Comparison of ENCODE assay signal across 22 cellular contexts in genomic region chr6:143545165-143545564, GRCh38. TPM values are rescaled to one million over a fixed set of nuclear protein-coding genes. Genes with fewer than 3 reads are reported as not detected.
DNase-seq lines count a peak whose midpoint lies in the region; ATAC-seq and TF ChIP-seq lines count a peak whose summit lies in the region.
"Had no signal": no experiment of that assay in that cellular context is flagged by ENCODE, and none has a peak within 500 bp of the region (broad histone marks: within the 10 kb centered on the region; RNA-seq: fewer than 3 reads in every experiment).

No MANE protein-coding gene starts in this region.

- no peak for DNase-seq in activated CD4-positive, alpha-beta T cell treated with anti-CD3 and anti-CD28 coated beads for 36 hours
- no peak for DNase-seq in activated CD4-positive, alpha-beta T cell treated with anti-CD3 and anti-CD28 coated beads for 4 hours
- DNase-seq in EL (peak; percentile 17), kidney tubule cell (ENCODE audit: low spot score) (peak; percentile 20), 8988T (no peak), left lung (no peak), lower lobe of right lung (no peak)
- no peak for DNase-seq in activated T-helper 2 cell treated with anti-CD3 and anti-CD28 coated beads, Interferon-gamma antibody, Interleukin-2, Interleukin-4, amounts not matched to agents 10 μg/mL and 5 μg/mL and 100 μg/mL, durations not matched to agents 14 hours and 24 hours and 36 hours (ENCODE audit: low spot score)
- DNase-seq: activated B cell treated with CpG ODN at 0.5 μM for 24 hours; activated CD8-positive, alpha-beta memory T cell treated with anti-CD3 and anti-CD28 coated beads, Interleukin-2, amount 50 U/mL, for 4 hours; amygdala; central memory CD4-positive, alpha-beta T cell; effector CD4-positive, alpha-beta T cell; heart right ventricle; mesendoderm; NCI-H1092; NCI-H524; Right ventricle myocardium superior; stimulated activated CD4-positive, alpha-beta T cell treated with anti-CD3 and anti-CD28 coated beads, Interleukin-4, amount 100 ng/mL, for 4 hours had no signal

- no peaks in the 10 kb centered on the region for H3K27me3 Mint-ChIP-seq in activated CD4-positive, alpha-beta T cell treated with anti-CD3 and anti-CD28 coated beads for 36 hours
- no peaks in the 10 kb centered on the region for H3K27me3 Mint-ChIP-seq in activated T-helper 2 cell treated with anti-CD3 and anti-CD28 coated beads, Interferon-gamma antibody, Interleukin-2, Interleukin-4, amounts not matched to agents 10 μg/mL and 5 μg/mL and 100 μg/mL, durations not matched to agents 14 hours and 24 hours and 36 hours (ENCODE audit: low read depth)
- H3K27me3 Mint-ChIP-seq: activated B cell treated with CpG ODN at 0.5 μM for 24 hours had no signal

- H3K27ac ChIP-seq in left lung (no peak overlapping the region), lower lobe of right lung (no peak overlapping the region)
- H3K27ac ChIP-seq: KMS-11, prostate gland had no signal

- H3K4me3 ChIP-seq in left lung (no peak overlapping the region), lower lobe of right lung (no peak overlapping the region)
- H3K4me3 ChIP-seq: heart right ventricle, prostate gland, skin epidermis had no signal

- intact Hi-C loops in activated CD4-positive, alpha-beta T cell treated with anti-CD3 and anti-CD28 coated beads for 36 hours (cut with DNase I, micrococcal nuclease) = no loop called here
- intact Hi-C loops in activated T-helper 2 cell treated with anti-CD3 and anti-CD28 coated beads, Interferon-gamma antibody, Interleukin-2, Interleukin-4, amounts not matched to agents 10 μg/mL and 5 μg/mL and 100 μg/mL, durations not matched to agents 14 hours and 24 hours and 36 hours (cut with micrococcal nuclease) = loop anchor here (1.0 to 10.0 kb wide), 4 partner anchors 8 to 690 kb away; partner anchors contain the start of gene HIVEP2
- intact Hi-C loops in left lung (cut with DNase I) (no loop called here), lower lobe of right lung (cut with DNase I) (no loop called here)

- peak overlapping the region; percentile 86 for H3K27ac Mint-ChIP-seq in activated CD4-positive, alpha-beta T cell treated with anti-CD3 and anti-CD28 coated beads for 36 hours
- H3K27ac Mint-ChIP-seq in activated T-helper 2 cell treated with anti-CD3 and anti-CD28 coated beads, Interferon-gamma antibody, Interleukin-2, Interleukin-4, amounts not matched to agents 10 μg/mL and 5 μg/mL and 100 μg/mL, durations not matched to agents 14 hours and 24 hours and 36 hours = peak overlapping the region; percentile 89
- H3K27ac Mint-ChIP-seq: activated B cell treated with CpG ODN at 0.5 μM for 24 hours had no signal

- H3K27me3 ChIP-seq in left lung (no peaks in the 10 kb centered on the region), lower lobe of right lung (ENCODE audit: low read depth) (no peaks in the 10 kb centered on the region)
- H3K27me3 ChIP-seq: heart right ventricle had no signal

- no peaks in the 10 kb centered on the region for H3K4me1 ChIP-seq in left lung
- H3K4me1 ChIP-seq in lower lobe of right lung = no peaks in the 10 kb centered on the region
- H3K4me1 ChIP-seq: prostate gland had no signal

- peak overlapping the region; percentile 30 for H3K4me3 Mint-ChIP-seq in activated CD4-positive, alpha-beta T cell treated with anti-CD3 and anti-CD28 coated beads for 36 hours
- peak overlapping the region; percentile 74 for H3K4me3 Mint-ChIP-seq in activated T-helper 2 cell treated with anti-CD3 and anti-CD28 coated beads, Interferon-gamma antibody, Interleukin-2, Interleukin-4, amounts not matched to agents 10 μg/mL and 5 μg/mL and 100 μg/mL, durations not matched to agents 14 hours and 24 hours and 36 hours (ENCODE audit: low read depth)
- H3K4me3 Mint-ChIP-seq: activated B cell treated with CpG ODN at 0.5 μM for 24 hours had no signal

- no peaks in the 10 kb centered on the region for H3K9me3 Mint-ChIP-seq in activated CD4-positive, alpha-beta T cell treated with anti-CD3 and anti-CD28 coated beads for 36 hours (ENCODE audit: low read depth)
- no peaks in the 10 kb centered on the region for H3K9me3 Mint-ChIP-seq in activated T-helper 2 cell treated with anti-CD3 and anti-CD28 coated beads, Interferon-gamma antibody, Interleukin-2, Interleukin-4, amounts not matched to agents 10 μg/mL and 5 μg/mL and 100 μg/mL, durations not matched to agents 14 hours and 24 hours and 36 hours
- H3K9me3 Mint-ChIP-seq: activated B cell treated with CpG ODN at 0.5 μM for 24 hours had no signal

- H3K36me3 Mint-ChIP-seq in activated CD4-positive, alpha-beta T cell treated with anti-CD3 and anti-CD28 coated beads for 36 hours (ENCODE audit: low read depth) = no peaks in the 10 kb centered on the region
- peaks cover 26% of the 10 kb centered on the region for H3K36me3 Mint-ChIP-seq in activated T-helper 2 cell treated with anti-CD3 and anti-CD28 coated beads, Interferon-gamma antibody, Interleukin-2, Interleukin-4, amounts not matched to agents 10 μg/mL and 5 μg/mL and 100 μg/mL, durations not matched to agents 14 hours and 24 hours and 36 hours (ENCODE audit: low read depth)

- CTCF ChIA-PET in activated CD4-positive, alpha-beta T cell treated with anti-CD3 and anti-CD28 coated beads for 36 hours (lab: Charles Lee) = no interaction called here

- no peak for ATAC-seq in activated CD4-positive, alpha-beta T cell treated with anti-CD3 and anti-CD28 coated beads for 36 hours
- ATAC-seq in left lung (no peak), lower lobe of right lung (no peak)
- ATAC-seq: heart right ventricle had no signal

- H3K36me3 ChIP-seq in left lung (no peaks in the 10 kb centered on the region), lower lobe of right lung (no peaks in the 10 kb centered on the region)
- H3K36me3 ChIP-seq: heart right ventricle, prostate gland had no signal

- H3K9me3 ChIP-seq in left lung (no peaks in the 10 kb centered on the region), lower lobe of right lung (no peaks in the 10 kb centered on the region)
- H3K9me3 ChIP-seq: heart right ventricle, prostate gland had no signal

- TF ChIP-seq CTCF in left lung (IDR thresholded peaks at IDR 0.05) (no peak), lower lobe of right lung (IDR thresholded peaks at IDR 0.05) (no peak)

- peaks cover 80% of the 10 kb centered on the region for H3K4me1 Mint-ChIP-seq in activated CD4-positive, alpha-beta T cell treated with anti-CD3 and anti-CD28 coated beads for 36 hours
- H3K4me1 Mint-ChIP-seq in activated T-helper 2 cell treated with anti-CD3 and anti-CD28 coated beads, Interferon-gamma antibody, Interleukin-2, Interleukin-4, amounts not matched to agents 10 μg/mL and 5 μg/mL and 100 μg/mL, durations not matched to agents 14 hours and 24 hours and 36 hours (ENCODE audit: low read depth) = peaks cover 84% of the 10 kb centered on the region

- POLR2A ChIA-PET in activated CD4-positive, alpha-beta T cell treated with anti-CD3 and anti-CD28 coated beads for 36 hours (lab: Charles Lee) = no interaction called here

RNA-seq across cellular contexts. Expression of gene FUCA2, which starts 33.6 kb away (rescaled TPM):
- 1 to 10 TPM; 6.7 to 7.8 TPM for total RNA-seq in activated CD4-positive, alpha-beta T cell treated with anti-CD3 and anti-CD28 coated beads for 36 hours
- total RNA-seq in activated T-helper 2 cell treated with anti-CD3 and anti-CD28 coated beads, Interferon-gamma antibody, Interleukin-2, Interleukin-4, amounts not matched to agents 10 μg/mL and 5 μg/mL and 100 μg/mL, durations not matched to agents 14 hours and 24 hours and 36 hours = 20.9 and 22.8 TPM in 2 replicates
- total RNA-seq in left lung = 10 to 100 TPM; 45.6 to 83.4 TPM
- 53.1 TPM for total RNA-seq in lower lobe of right lung

Comparison
In these comparisons a context has a peak if more than half of its experiments do, and no peak if none do; other contexts are left out.
1. DNase-seq: peak in EL (single experiment) and kidney tubule cell (single experiment); none in activated CD4-positive, alpha-beta T cell treated with anti-CD3 and anti-CD28 coated beads for 36 hours (single experiment), activated CD4-positive, alpha-beta T cell treated with anti-CD3 and anti-CD28 coated beads for 4 hours (0 of 2), activated T-helper 2 cell treated with anti-CD3 and anti-CD28 coated beads, Interferon-gamma antibody, Interleukin-2, Interleukin-4, amounts not matched to agents 10 μg/mL and 5 μg/mL and 100 μg/mL, durations not matched to agents 14 hours and 24 hours and 36 hours (single experiment), 8988T (single experiment), left lung (0 of 2) and lower lobe of right lung (single experiment).